In genomic region chr20:12064540-12064939, GRCh38 we compare ENCODE assay signal across 3 cellular contexts.
"Had no signal": no experiment of that assay in that cellular context is flagged by ENCODE, and none has a peak within 500 bp of the region (broad histone marks: within the 10 kb centered on the region; RNA-seq: fewer than 3 reads in every experiment).

No MANE protein-coding gene starts in this region.

- ATAC-seq: GM12878 had no signal

- H3K4me3 ChIP-seq: GM12878 had no signal

- DNase-seq: GDM1, GF-D8 had no signal
